ENCODE assay signal across 1 cellular context in the genomic region with DNA sequence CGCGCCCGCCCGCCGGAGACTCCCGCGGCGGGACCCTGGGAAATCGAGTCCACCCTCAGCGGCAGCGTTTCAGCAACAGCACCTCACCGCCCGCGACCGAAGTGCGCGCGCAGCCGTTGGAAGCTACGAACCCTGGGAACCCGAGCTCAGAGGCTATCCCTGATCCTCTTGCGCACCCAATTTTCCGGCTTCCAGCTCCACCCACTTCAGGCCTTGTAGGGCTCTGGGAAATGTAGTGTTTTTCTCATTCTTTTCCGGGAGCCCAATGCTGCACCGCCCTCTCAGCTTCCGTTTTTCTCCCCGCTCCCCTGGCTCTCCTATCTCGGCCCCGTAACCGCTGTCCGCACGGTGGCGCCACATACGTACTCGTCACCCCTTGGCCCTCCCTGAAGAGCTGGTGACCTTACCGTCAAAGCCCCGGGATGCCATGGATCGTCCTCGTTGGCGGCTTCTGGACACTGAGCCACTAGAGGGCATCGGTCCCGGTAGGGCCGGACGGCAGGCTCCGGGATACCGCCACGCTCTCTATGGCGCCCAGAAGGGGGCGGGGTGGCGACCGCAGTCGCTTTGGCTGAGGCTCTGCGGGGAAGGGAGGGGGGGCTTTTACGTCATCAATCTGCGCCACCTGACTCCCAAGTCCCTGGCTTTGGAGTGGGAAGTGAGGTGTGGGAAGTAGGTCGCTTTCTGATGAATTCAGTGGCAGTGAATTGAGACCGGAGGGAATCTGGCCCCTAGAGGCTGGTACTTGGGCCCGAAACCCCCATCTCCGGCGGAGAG.
TF ChIP-seq lines count a peak whose summit lies in the region.

Gene ODR4 (plus strand): TSS at position 687 of the 777 bp plus-strand sequence. CDS start 3,948 bp downstream, outside the sequence.
Gene TPR (minus strand): TSS at position 102 of the 777 bp plus-strand sequence. CDS start 225 bp downstream, outside the sequence.

TF ChIP-seq in H1, 55 proteins besides CTCF, POLR2A, EP300 and RAD21 (continues in another document):
- no peak for TF ChIP-seq BCL11A (IDR thresholded peaks at IDR 0.05; ENCODE audit: low read depth in 2 of 2, low read length in 2 of 2)
- no peak for TF ChIP-seq SP4 (IDR thresholded peaks at IDR 0.05; ENCODE audit: low read length)
- TF ChIP-seq SP1 (IDR thresholded peaks at IDR 0.05; ENCODE audit: low read depth, low read length), result peak; percentile 47; the same call in 1 of the 2 replicates
- peak; percentile 83 for TF ChIP-seq POLR2AphosphoS5 (IDR thresholded peaks at IDR 0.05; ENCODE audit: low read depth, low read length)
- no peak for TF ChIP-seq HDAC6 (IDR thresholded peaks at IDR 0.05; ENCODE audit: low read depth, low read length)
- no peak for TF ChIP-seq CHD2 (IDR thresholded peaks at IDR 0.05; ENCODE audit: low read length)
- TF ChIP-seq CTBP2 (IDR thresholded peaks at IDR 0.05; ENCODE audit: borderline replicate concordance, insufficient read depth, insufficient read length, low read length), result peak; percentile 79
- TF ChIP-seq TCF12 (IDR thresholded peaks at IDR 0.05; ENCODE audit: low read depth, low read length), result no peak
- TF ChIP-seq EZH2 (IDR thresholded peaks at IDR 0.05; ENCODE audit: low read depth, low read length, severe bottlenecking), result no peak
- TF ChIP-seq NANOG (IDR thresholded peaks at IDR 0.05; ENCODE audit: insufficient read depth, low read depth, low read length, poor library complexity, severe bottlenecking), result no peak
- TF ChIP-seq SRF (IDR thresholded peaks at IDR 0.05; ENCODE audit: low read depth, low read length), result peak; percentile 77
- TF ChIP-seq, protein P1, sequence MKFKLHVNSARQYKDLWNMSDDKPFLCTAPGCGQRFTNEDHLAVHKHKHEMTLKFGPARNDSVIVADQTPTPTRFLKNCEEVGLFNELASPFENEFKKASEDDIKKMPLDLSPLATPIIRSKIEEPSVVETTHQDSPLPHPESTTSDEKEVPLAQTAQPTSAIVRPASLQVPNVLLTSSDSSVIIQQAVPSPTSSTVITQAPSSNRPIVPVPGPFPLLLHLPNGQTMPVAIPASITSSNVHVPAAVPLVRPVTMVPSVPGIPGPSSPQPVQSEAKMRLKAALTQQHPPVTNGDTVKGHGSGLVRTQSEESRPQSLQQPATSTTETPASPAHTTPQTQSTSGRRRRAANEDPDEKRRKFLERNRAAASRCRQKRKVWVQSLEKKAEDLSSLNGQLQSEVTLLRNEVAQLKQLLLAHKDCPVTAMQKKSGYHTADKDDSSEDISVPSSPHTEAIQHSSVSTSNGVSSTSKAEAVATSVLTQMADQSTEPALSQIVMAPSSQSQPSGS (IDR thresholded peaks at IDR 0.05; ENCODE audit: low read length), result peak; percentile 61; the same call in 1 of the 2 replicates
- TF ChIP-seq GTF2F1 (IDR thresholded peaks at IDR 0.05; ENCODE audit: borderline replicate concordance, low read depth, low read length), result peak; percentile 56; the same call in 1 of the 2 replicates
- no peak for TF ChIP-seq RXRA (IDR thresholded peaks at IDR 0.05; ENCODE audit: insufficient read depth, low read depth, low read length)
- TF ChIP-seq RFX5 (IDR thresholded peaks at IDR 0.05; ENCODE audit: borderline replicate concordance, low read depth, low read length), result no peak
- no peak for TF ChIP-seq GABPA (IDR thresholded peaks at IDR 0.05; ENCODE audit: borderline replicate concordance, insufficient read depth, low read length)
- no peak for TF ChIP-seq SP2 (IDR thresholded peaks at IDR 0.05; ENCODE audit: low read length)
- TF ChIP-seq SAP30 (IDR thresholded peaks at IDR 0.05; ENCODE audit: insufficient read depth, insufficient replicate concordance, low read length), result no peak
- TF ChIP-seq FOSL1 (IDR thresholded peaks at IDR 0.05; ENCODE audit: insufficient read depth, low read depth, low read length), result no peak
- TF ChIP-seq BACH1 (IDR thresholded peaks at IDR 0.05; ENCODE audit: low read length), result no peak
- TF ChIP-seq YY1 (IDR thresholded peaks at IDR 0.05; ENCODE audit: low read depth, low read length), result peak; percentile 87
- TF ChIP-seq ATF3 (IDR thresholded peaks at IDR 0.05; ENCODE audit: insufficient read depth, low read depth, low read length), result peak; percentile 83; the same call in 1 of the 2 replicates
- peak; percentile 83 for TF ChIP-seq TAF7 (optimal IDR thresholded peaks at IDR 0.05; ENCODE audit: borderline replicate concordance, low read depth, low read length)
- TF ChIP-seq TAF1 (IDR thresholded peaks at IDR 0.05; ENCODE audit: low read depth, low read length), result peak; percentile 96
- TF ChIP-seq HDAC2 (IDR thresholded peaks at IDR 0.05; ENCODE audit: borderline replicate concordance in 1 of 2, low read depth in 2 of 2, low read length in 2 of 2), result no peak; a peak in 1 of 4 replicates
- TF ChIP-seq CREB1 (IDR thresholded peaks at IDR 0.05), result peak; percentile 97
- TF ChIP-seq KDM5A (IDR thresholded peaks at IDR 0.05; ENCODE audit: low read length), result 0 out of 2 replicates have a peak, but pooled peaks have one; percentile 50
- no peak for TF ChIP-seq POU5F1 (IDR thresholded peaks at IDR 0.05; ENCODE audit: low read depth, low read length)
- TF ChIP-seq, protein P2, sequence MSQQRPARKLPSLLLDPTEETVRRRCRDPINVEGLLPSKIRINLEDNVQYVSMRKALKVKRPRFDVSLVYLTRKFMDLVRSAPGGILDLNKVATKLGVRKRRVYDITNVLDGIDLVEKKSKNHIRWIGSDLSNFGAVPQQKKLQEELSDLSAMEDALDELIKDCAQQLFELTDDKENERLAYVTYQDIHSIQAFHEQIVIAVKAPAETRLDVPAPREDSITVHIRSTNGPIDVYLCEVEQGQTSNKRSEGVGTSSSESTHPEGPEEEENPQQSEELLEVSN (IDR thresholded peaks at IDR 0.05), result no peak
- TF ChIP-seq SIRT6 (IDR thresholded peaks at IDR 0.05; ENCODE audit: low read length), result no peak
- TF ChIP-seq, protein P3, sequence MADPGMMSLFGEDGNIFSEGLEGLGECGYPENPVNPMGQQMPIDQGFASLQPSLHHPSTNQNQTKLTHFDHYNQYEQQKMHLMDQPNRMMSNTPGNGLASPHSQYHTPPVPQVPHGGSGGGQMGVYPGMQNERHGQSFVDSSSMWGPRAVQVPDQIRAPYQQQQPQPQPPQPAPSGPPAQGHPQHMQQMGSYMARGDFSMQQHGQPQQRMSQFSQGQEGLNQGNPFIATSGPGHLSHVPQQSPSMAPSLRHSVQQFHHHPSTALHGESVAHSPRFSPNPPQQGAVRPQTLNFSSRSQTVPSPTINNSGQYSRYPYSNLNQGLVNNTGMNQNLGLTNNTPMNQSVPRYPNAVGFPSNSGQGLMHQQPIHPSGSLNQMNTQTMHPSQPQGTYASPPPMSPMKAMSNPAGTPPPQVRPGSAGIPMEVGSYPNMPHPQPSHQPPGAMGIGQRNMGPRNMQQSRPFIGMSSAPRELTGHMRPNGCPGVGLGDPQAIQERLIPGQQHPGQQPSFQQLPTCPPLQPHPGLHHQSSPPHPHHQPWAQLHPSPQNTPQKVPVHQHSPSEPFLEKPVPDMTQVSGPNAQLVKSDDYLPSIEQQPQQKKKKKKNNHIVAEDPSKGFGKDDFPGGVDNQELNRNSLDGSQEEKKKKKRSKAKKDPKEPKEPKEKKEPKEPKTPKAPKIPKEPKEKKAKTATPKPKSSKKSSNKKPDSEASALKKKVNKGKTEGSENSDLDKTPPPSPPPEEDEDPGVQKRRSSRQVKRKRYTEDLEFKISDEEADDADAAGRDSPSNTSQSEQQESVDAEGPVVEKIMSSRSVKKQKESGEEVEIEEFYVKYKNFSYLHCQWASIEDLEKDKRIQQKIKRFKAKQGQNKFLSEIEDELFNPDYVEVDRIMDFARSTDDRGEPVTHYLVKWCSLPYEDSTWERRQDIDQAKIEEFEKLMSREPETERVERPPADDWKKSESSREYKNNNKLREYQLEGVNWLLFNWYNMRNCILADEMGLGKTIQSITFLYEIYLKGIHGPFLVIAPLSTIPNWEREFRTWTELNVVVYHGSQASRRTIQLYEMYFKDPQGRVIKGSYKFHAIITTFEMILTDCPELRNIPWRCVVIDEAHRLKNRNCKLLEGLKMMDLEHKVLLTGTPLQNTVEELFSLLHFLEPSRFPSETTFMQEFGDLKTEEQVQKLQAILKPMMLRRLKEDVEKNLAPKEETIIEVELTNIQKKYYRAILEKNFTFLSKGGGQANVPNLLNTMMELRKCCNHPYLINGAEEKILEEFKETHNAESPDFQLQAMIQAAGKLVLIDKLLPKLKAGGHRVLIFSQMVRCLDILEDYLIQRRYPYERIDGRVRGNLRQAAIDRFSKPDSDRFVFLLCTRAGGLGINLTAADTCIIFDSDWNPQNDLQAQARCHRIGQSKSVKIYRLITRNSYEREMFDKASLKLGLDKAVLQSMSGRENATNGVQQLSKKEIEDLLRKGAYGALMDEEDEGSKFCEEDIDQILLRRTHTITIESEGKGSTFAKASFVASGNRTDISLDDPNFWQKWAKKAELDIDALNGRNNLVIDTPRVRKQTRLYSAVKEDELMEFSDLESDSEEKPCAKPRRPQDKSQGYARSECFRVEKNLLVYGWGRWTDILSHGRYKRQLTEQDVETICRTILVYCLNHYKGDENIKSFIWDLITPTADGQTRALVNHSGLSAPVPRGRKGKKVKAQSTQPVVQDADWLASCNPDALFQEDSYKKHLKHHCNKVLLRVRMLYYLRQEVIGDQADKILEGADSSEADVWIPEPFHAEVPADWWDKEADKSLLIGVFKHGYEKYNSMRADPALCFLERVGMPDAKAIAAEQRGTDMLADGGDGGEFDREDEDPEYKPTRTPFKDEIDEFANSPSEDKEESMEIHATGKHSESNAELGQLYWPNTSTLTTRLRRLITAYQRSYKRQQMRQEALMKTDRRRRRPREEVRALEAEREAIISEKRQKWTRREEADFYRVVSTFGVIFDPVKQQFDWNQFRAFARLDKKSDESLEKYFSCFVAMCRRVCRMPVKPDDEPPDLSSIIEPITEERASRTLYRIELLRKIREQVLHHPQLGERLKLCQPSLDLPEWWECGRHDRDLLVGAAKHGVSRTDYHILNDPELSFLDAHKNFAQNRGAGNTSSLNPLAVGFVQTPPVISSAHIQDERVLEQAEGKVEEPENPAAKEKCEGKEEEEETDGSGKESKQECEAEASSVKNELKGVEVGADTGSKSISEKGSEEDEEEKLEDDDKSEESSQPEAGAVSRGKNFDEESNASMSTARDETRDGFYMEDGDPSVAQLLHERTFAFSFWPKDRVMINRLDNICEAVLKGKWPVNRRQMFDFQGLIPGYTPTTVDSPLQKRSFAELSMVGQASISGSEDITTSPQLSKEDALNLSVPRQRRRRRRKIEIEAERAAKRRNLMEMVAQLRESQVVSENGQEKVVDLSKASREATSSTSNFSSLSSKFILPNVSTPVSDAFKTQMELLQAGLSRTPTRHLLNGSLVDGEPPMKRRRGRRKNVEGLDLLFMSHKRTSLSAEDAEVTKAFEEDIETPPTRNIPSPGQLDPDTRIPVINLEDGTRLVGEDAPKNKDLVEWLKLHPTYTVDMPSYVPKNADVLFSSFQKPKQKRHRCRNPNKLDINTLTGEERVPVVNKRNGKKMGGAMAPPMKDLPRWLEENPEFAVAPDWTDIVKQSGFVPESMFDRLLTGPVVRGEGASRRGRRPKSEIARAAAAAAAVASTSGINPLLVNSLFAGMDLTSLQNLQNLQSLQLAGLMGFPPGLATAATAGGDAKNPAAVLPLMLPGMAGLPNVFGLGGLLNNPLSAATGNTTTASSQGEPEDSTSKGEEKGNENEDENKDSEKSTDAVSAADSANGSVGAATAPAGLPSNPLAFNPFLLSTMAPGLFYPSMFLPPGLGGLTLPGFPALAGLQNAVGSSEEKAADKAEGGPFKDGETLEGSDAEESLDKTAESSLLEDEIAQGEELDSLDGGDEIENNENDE (IDR thresholded peaks at IDR 0.05; ENCODE audit: insufficient replicate concordance, low read length), result no peak
- no peak for TF ChIP-seq MAFK (IDR thresholded peaks at IDR 0.05; ENCODE audit: low read depth, low read length)
- TF ChIP-seq KDM4A (IDR thresholded peaks at IDR 0.05; ENCODE audit: low read depth, low read length, severe bottlenecking), result peak; percentile 68
- TF ChIP-seq, protein P4, sequence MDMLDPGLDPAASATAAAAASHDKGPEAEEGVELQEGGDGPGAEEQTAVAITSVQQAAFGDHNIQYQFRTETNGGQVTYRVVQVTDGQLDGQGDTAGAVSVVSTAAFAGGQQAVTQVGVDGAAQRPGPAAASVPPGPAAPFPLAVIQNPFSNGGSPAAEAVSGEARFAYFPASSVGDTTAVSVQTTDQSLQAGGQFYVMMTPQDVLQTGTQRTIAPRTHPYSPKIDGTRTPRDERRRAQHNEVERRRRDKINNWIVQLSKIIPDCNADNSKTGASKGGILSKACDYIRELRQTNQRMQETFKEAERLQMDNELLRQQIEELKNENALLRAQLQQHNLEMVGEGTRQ (IDR thresholded peaks at IDR 0.05; ENCODE audit: low read length), result no peak
- peak; percentile 60 for TF ChIP-seq SIX5 (IDR thresholded peaks at IDR 0.05; ENCODE audit: low read depth, low read length)
- no peak for TF ChIP-seq BRCA1 (IDR thresholded peaks at IDR 0.05; ENCODE audit: low read depth, low read length)
- peak; percentile 73 for TF ChIP-seq EGR1 (IDR thresholded peaks at IDR 0.05; ENCODE audit: borderline replicate concordance, low read depth, low read length)
- TF ChIP-seq TEAD4 (IDR thresholded peaks at IDR 0.05; ENCODE audit: low read depth, low read length), result no peak
- no peak for TF ChIP-seq CBX8 (IDR thresholded peaks at IDR 0.05; ENCODE audit: borderline replicate concordance, low read depth, low read length)
- TF ChIP-seq JUND (IDR thresholded peaks at IDR 0.05; ENCODE audit: low read length), result 0 out of 2 replicates have a peak, but pooled peaks have one; percentile 5
- no peak for TF ChIP-seq SUZ12 (IDR thresholded peaks at IDR 0.05; ENCODE audit: low read length)
- TF ChIP-seq JUN (IDR thresholded peaks at IDR 0.05; ENCODE audit: low read depth, low read length), result no peak
- no peak; the same call in 1 of the 2 replicates for TF ChIP-seq RBBP5 (IDR thresholded peaks at IDR 0.05; ENCODE audit: borderline replicate concordance, low read depth, low read length)
- peak; percentile 71; the same call in 1 of the 2 replicates for TF ChIP-seq TBP (IDR thresholded peaks at IDR 0.05; ENCODE audit: low read depth, low read length)
- TF ChIP-seq ASH2L (IDR thresholded peaks at IDR 0.05; ENCODE audit: low read length), result no peak
- TF ChIP-seq PHF8 (conservative IDR thresholded peaks at IDR 0.05; ENCODE audit: low read depth, low read length), result peak; percentile 61
- no peak for TF ChIP-seq CHD1 (IDR thresholded peaks at IDR 0.05; ENCODE audit: low read depth, low read length)
- no peak for TF ChIP-seq ZNF274 (IDR thresholded peaks at IDR 0.05; ENCODE audit: borderline replicate concordance, extremely low read depth, low read length)
- TF ChIP-seq KDM1A (IDR thresholded peaks at IDR 0.05; ENCODE audit: borderline replicate concordance, low read length), result no peak
- TF ChIP-seq CEBPB (IDR thresholded peaks at IDR 0.05; ENCODE audit: low read depth, low read length), result no peak
- 0 out of 4 replicates have a peak, but pooled peaks have one; percentile 37 for TF ChIP-seq SIN3A (conservative IDR thresholded peaks at IDR 0.05 in 1 of 2, IDR thresholded peaks at IDR 0.05 in 1 of 2; ENCODE audit: low read depth in 1 of 2, low read length in 2 of 2)
- TF ChIP-seq RNF2 (IDR thresholded peaks at IDR 0.05; ENCODE audit: borderline replicate concordance, low read depth, low read length, missing control alignments, poor library complexity, severe bottlenecking), result no peak
- TF ChIP-seq CBX5 (IDR thresholded peaks at IDR 0.05; ENCODE audit: low read depth, low read length), result no peak
- TF ChIP-seq, protein P5, sequence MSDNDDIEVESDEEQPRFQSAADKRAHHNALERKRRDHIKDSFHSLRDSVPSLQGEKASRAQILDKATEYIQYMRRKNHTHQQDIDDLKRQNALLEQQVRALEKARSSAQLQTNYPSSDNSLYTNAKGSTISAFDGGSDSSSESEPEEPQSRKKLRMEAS (IDR thresholded peaks at IDR 0.05), result no peak
